In genomic region chr15:47705601-47706000, GRCh38 we compare ENCODE assay signal across 32 cellular contexts. TPM values are rescaled to one million over a fixed set of nuclear protein-coding genes. Genes with fewer than 3 reads are reported as not detected.
"Had no signal": no experiment of that assay in that cellular context is flagged by ENCODE, and none has a peak within 500 bp of the region (broad histone marks: within the 10 kb centered on the region; RNA-seq: fewer than 3 reads in every experiment).

No MANE protein-coding gene starts in this region.

- H3K4me3 ChIP-seq: cardiac muscle cell, SK-N-MC had no signal

- DNase-seq: activated B cell treated with CpG ODN at 0.5 μM for 24 hours; activated CD4-positive, alpha-beta memory T cell treated with anti-CD3 and anti-CD28 coated beads for 36 hours; activated CD4-positive, alpha-beta T cell treated with anti-CD3 and anti-CD28 coated beads for 1 hour; activated CD4-positive, alpha-beta T cell treated with anti-CD3 and anti-CD28 coated beads, Interleukin-2, amount 10 ng/mL, durations not matched to agents 7 days and 5 days; activated CD8-positive, alpha-beta memory T cell treated with anti-CD3 and anti-CD28 coated beads for 24 hours; activated effector memory CD4-positive, alpha-beta T cell treated with anti-CD3 and anti-CD28 coated beads, Interleukin-2, amount 50 U/mL, for 16 hours; activated naive CD4-positive, alpha-beta T cell treated with Interleukin-2 at 50 U/mL for 16 hours; activated naive CD8-positive, alpha-beta T cell treated with anti-CD3 and anti-CD28 coated beads, Interleukin-2, amount 50 U/mL, for 24 hours; activated T-cell treated with anti-CD3 and anti-CD28 coated beads, Interleukin-2, amount 50 U/mL, for 4 hours; amniotic stem cell; brain microvascular endothelial cell; MV-4-11; NCI-H1092 treated with DMSO at 0.1 percent for 48 hours; NCI-H1417 treated with DMSO at 0.1 percent for 48 hours; NCI-H1694; NCI-H2029; NCI-H345; NCI-H510A; NCI-H526 treated with DMSO at 0.1 percent for 48 hours; NCI-H82; RPMI8226; T-cell; T-helper 2 cell; T1000 had no signal

- H3K4me2 ChIP-seq: KMS-11 had no signal

- H3K36me3 ChIP-seq: brain microvascular endothelial cell, cardiac muscle cell had no signal

- H3K27me3 ChIP-seq: brain microvascular endothelial cell, cardiac muscle cell had no signal

- H3K9ac ChIP-seq: KMS-11 had no signal

- H3K27ac ChIP-seq: brain microvascular endothelial cell, cardiac muscle cell, KMS-11, SK-N-MC had no signal

- FAIRE-seq: astrocyte, TTC549 had no signal

- ATAC-seq: activated naive CD4-positive, alpha-beta T cell treated with anti-CD3 and anti-CD28 coated beads, Interleukin-2, amount 50 U/mL, for 72 hours; activated naive CD8-positive, alpha-beta T cell treated with anti-CD3 and anti-CD28 coated beads, Interleukin-2, amount 50 U/mL, for 24 hours; activated T-cell treated with anti-CD3 and anti-CD28 coated beads, Interleukin-2, amount 50 U/mL, for 4 hours; Right ventricle myocardium inferior; T-cell had no signal

RNA-seq across cellular contexts. Expression of gene SEMA6D, which starts 11.7 kb away (rescaled TPM):
- total RNA-seq: activated B cell treated with CpG ODN at 0.5 μM for 24 hours; activated CD4-positive, alpha-beta memory T cell treated with anti-CD3 and anti-CD28 coated beads for 36 hours; activated CD4-positive, alpha-beta T cell treated with anti-CD3 and anti-CD28 coated beads, Interleukin-2, amount 10 ng/mL, durations not matched to agents 7 days and 5 days; activated naive CD4-positive, alpha-beta T cell treated with anti-CD3 and anti-CD28 coated beads, Interleukin-2, amount 50 U/mL, for 72 hours; activated T-cell treated with anti-CD3 and anti-CD28 coated beads, Interleukin-2, amount 50 U/mL, for 4 hours; OCI-LY7 had no signal
